In genomic region chr11:69430566-69430965, GRCh38 we compare ENCODE assay signal across 31 cellular contexts. TPM values are rescaled to one million over a fixed set of nuclear protein-coding genes. Genes with fewer than 3 reads are reported as not detected.
DNase-seq lines count a peak whose midpoint lies in the region; ATAC-seq and TF ChIP-seq lines count a peak whose summit lies in the region.
"Had no signal": no experiment of that assay in that cellular context is flagged by ENCODE, and none has a peak within 500 bp of the region (broad histone marks: within the 10 kb centered on the region; RNA-seq: fewer than 3 reads in every experiment).

No MANE protein-coding gene starts in this region.

- intact Hi-C loops in head of caudate nucleus (cut with DNase I), result no loop called here

- H3K27ac Mint-ChIP-seq in activated T-cell treated with anti-CD3 and anti-CD28 coated beads, Interleukin-2, amount 50 U/mL, for 72 hours, result no peak overlapping the region
- H3K27ac Mint-ChIP-seq: CD8-positive, alpha-beta T cell; T-helper 17 cell had no signal

- peak; percentile 67 to 68 for TF ChIP-seq RAD21 in liver (IDR thresholded peaks at IDR 0.05)

- no peaks in the 10 kb centered on the region for H3K9me3 Mint-ChIP-seq in activated T-cell treated with anti-CD3 and anti-CD28 coated beads, Interleukin-2, amount 50 U/mL, for 72 hours
- H3K9me3 Mint-ChIP-seq: CD8-positive, alpha-beta T cell; neural crest cell had no signal

- H3K27me3 Mint-ChIP-seq in activated T-cell treated with anti-CD3 and anti-CD28 coated beads, Interleukin-2, amount 50 U/mL, for 72 hours (ENCODE audit: low read depth), result peaks cover 28% of the 10 kb centered on the region

- H3K4me3 Mint-ChIP-seq in activated T-cell treated with anti-CD3 and anti-CD28 coated beads, Interleukin-2, amount 50 U/mL, for 72 hours, result no peak overlapping the region
- H3K4me3 Mint-ChIP-seq: brain; CD8-positive, alpha-beta T cell; neural crest cell; T-helper 17 cell had no signal

- no peaks in the 10 kb centered on the region for H3K36me3 ChIP-seq in liver (ENCODE audit: control insufficient read depth in 4 of 4, insufficient read depth in 3 of 4, low read depth in 1 of 4, low read length in 3 of 4)
- H3K36me3 ChIP-seq: BE2C, esophagus squamous epithelium, gastrocnemius medialis, tibial artery had no signal

- 44% methylated on average over 5 of the region's 5 CpGs for WGBS in liver

- no peaks in the 10 kb centered on the region for H3K9me3 ChIP-seq in liver (ENCODE audit: control insufficient read depth in 4 of 4, low read length in 3 of 4)
- H3K9me3 ChIP-seq: BE2C, esophagus squamous epithelium, gastrocnemius medialis, mucosa of descending colon, tibial artery had no signal

- H3K27me3 ChIP-seq in liver (ENCODE audit: control insufficient read depth in 4 of 4, insufficient read depth in 4 of 4, low read length in 3 of 4), result no peaks in the 10 kb centered on the region
- H3K27me3 ChIP-seq: BE2C, tibial artery had no signal

- H3K9ac ChIP-seq in liver (ENCODE audit: low read depth in 1 of 2, low read length in 2 of 2), result no peak overlapping the region

- ATAC-seq in HG02759 (IDR thresholded peaks at IDR 0.05; ENCODE audit: unreplicated experiment), result no peak
- no peak for ATAC-seq in activated T-cell treated with anti-CD3 and anti-CD28 coated beads, Interleukin-2, amount 50 U/mL, for 72 hours (replicated peaks in 1 of 2)
- ATAC-seq: activated CD4-positive, CD25-positive, alpha-beta regulatory T cell treated with anti-CD3 and anti-CD28 coated beads, Interleukin-2, amount 50 U/mL, for 24 hours; CD8-positive, alpha-beta T cell; gastrocnemius medialis; mucosa of descending colon; right cardiac atrium; T-helper 17 cell had no signal

- peak overlapping the region in 1 of 2 donors; percentile 47 for H3K27ac ChIP-seq in liver (ENCODE audit: low read depth in 1 of 2, low read length in 2 of 2)
- H3K27ac ChIP-seq: dorsolateral prefrontal cortex, esophagus squamous epithelium, gastrocnemius medialis, SK-N-MC, tibial artery had no signal

- peaks cover 0 to 2% of the 10 kb centered on the region in 2 donors for H3K36me3 Mint-ChIP-seq in activated T-cell treated with anti-CD3 and anti-CD28 coated beads, Interleukin-2, amount 50 U/mL, for 72 hours (ENCODE audit: insufficient read depth in 2 of 2)
- H3K36me3 Mint-ChIP-seq: brain; CD8-positive, alpha-beta T cell had no signal

- no peak overlapping the region for H3K4me3 ChIP-seq in liver (ENCODE audit: low read depth in 1 of 3, low read length in 3 of 3)
- H3K4me3 ChIP-seq: dorsolateral prefrontal cortex, esophagus squamous epithelium, gastrocnemius medialis, mucosa of descending colon, SK-N-MC, tibial artery had no signal

- no peak for TF ChIP-seq CTCF in liver (IDR thresholded peaks at IDR 0.05; ENCODE audit: low read depth, low read length, missing input control)

- H3K4me1 Mint-ChIP-seq in activated T-cell treated with anti-CD3 and anti-CD28 coated beads, Interleukin-2, amount 50 U/mL, for 72 hours (ENCODE audit: low read depth), result peaks cover 12% of the 10 kb centered on the region

- peaks cover 20 to 32% (median 26%) of the 10 kb centered on the region in 4 donors for H3K4me1 ChIP-seq in liver (ENCODE audit: control insufficient read depth in 4 of 4, insufficient read depth in 4 of 4, low read length in 3 of 4)
- H3K4me1 ChIP-seq: gastrocnemius medialis, tibial artery had no signal

- DNase-seq in AG08395 (ENCODE audit: low spot score) (peak; percentile 43), M059J (ENCODE audit: low read depth) (peak; percentile 66), astrocyte of the hippocampus (ENCODE audit: low read depth, low spot score) (peak; percentile 58), head of caudate nucleus (no peak)
- DNase-seq in stimulated activated CD4-positive, alpha-beta T cell treated with anti-CD3 and anti-CD28 coated beads, Interleukin-2, amount 100 ng/mL, for 24 hours, result no peak
- DNase-seq in activated T-cell treated with anti-CD3 and anti-CD28 coated beads, Interleukin-2, amount 50 U/mL, for 72 hours, result no peak
- DNase-seq: activated CD4-positive, alpha-beta T cell treated with anti-CD3 and anti-CD28 coated beads, Interleukin-2, amount 50 U/mL, for 48 hours; activated naive CD4-positive, alpha-beta T cell treated with Interleukin-2 at 50 U/mL for 16 hours; BE2C; CD8-positive, alpha-beta T cell; DMS 273 treated with DMSO at 0.1 percent for 48 hours; esophagus squamous epithelium; gastrocnemius medialis; mammary epithelial cell; NCI-H1694; right cardiac atrium; stimulated activated CD4-positive, alpha-beta T cell treated with anti-CD3 and anti-CD28 coated beads, Interleukin-12 subunit alpha, Interleukin-12 subunit beta, amount 100 ng/mL, for 4 hours; stimulated activated CD4-positive, alpha-beta T cell treated with anti-CD3 and anti-CD28 coated beads, Interleukin-4, amount 100 ng/mL, for 1 hour; T-helper 17 cell; tibial artery had no signal

TF ChIP-seq in liver, 16 proteins besides CTCF, POLR2A, EP300 and RAD21:
- TF ChIP-seq TAF1 (conservative IDR thresholded peaks at IDR 0.05), result no peak
- TF ChIP-seq HNF4G (IDR thresholded peaks at IDR 0.05), result no peak
- peak; percentile 79 for TF ChIP-seq NR2F2 (IDR thresholded peaks at IDR 0.05)
- peak; percentile 77 to 91 for TF ChIP-seq HNF4A (conservative IDR thresholded peaks at IDR 0.05)
- TF ChIP-seq FOXA2 (IDR thresholded peaks at IDR 0.05), result peak; percentile 82
- TF ChIP-seq ZBTB33 (IDR thresholded peaks at IDR 0.05), result no peak
- peak; percentile 76 for TF ChIP-seq SP1 (IDR thresholded peaks at IDR 0.05)
- peak; percentile 78 for TF ChIP-seq REST (IDR thresholded peaks at IDR 0.05)
- peak; percentile 88 to 98 for TF ChIP-seq RXRA (IDR thresholded peaks at IDR 0.05)
- peak in 1 of 2 donors; percentile 83 for TF ChIP-seq EGR1 (IDR thresholded peaks at IDR 0.05; ENCODE audit: low read depth in 2 of 2)
- TF ChIP-seq JUND (IDR thresholded peaks at IDR 0.05), result peak; percentile 95 to 97
- TF ChIP-seq YY1 (IDR thresholded peaks at IDR 0.05), result peak; percentile 69
- no peak for TF ChIP-seq GABPA (IDR thresholded peaks at IDR 0.05 in 1 of 2, conservative IDR thresholded peaks at IDR 0.05 in 1 of 2)
- TF ChIP-seq ATF3 (IDR thresholded peaks at IDR 0.05), result no peak
- peak; percentile 73 for TF ChIP-seq FOXA1 (IDR thresholded peaks at IDR 0.05)
- TF ChIP-seq MAX (IDR thresholded peaks at IDR 0.05), result no peak

RNA-seq across cellular contexts. Expression of gene LINC01488, which starts 50.9 kb away (rescaled TPM):
- not detected in 2 replicates for total RNA-seq in M059J (2014; rRNA removed; shearing (Covaris generic))
- under 1 TPM; 0.05 to 0.59 TPM for total RNA-seq in liver
- 1 to 10 TPM in 1 of 2 donors, under 1 TPM in 1; 0.61 to 2.3 TPM for polyA plus RNA-seq in liver
- total RNA-seq in activated T-cell treated with anti-CD3 and anti-CD28 coated beads, Interleukin-2, amount 50 U/mL, for 72 hours, result not detected
- total RNA-seq: A673; CD8-positive, alpha-beta T cell; dorsolateral prefrontal cortex; esophagus squamous epithelium; gastrocnemius medialis; mammary epithelial cell; mucosa of descending colon; NCI-H460; neural crest cell; T-helper 17 cell had no signal
- polyA plus RNA-seq: adipose tissue, mammary epithelial cell had no signal

Comparison
In these comparisons a context has a peak if more than half of its experiments do, and no peak if none do; other contexts are left out.
1. DNase-seq: peak in AG08395 (single experiment), M059J (single experiment) and astrocyte of the hippocampus (single experiment); none in stimulated activated CD4-positive, alpha-beta T cell treated with anti-CD3 and anti-CD28 coated beads, Interleukin-2, amount 100 ng/mL, for 24 hours (0 of 2), head of caudate nucleus (0 of 42) and activated T-cell treated with anti-CD3 and anti-CD28 coated beads, Interleukin-2, amount 50 U/mL, for 72 hours (0 of 2).